Comparison of ENCODE assay signal across 8 cellular contexts in the genomic region with DNA sequence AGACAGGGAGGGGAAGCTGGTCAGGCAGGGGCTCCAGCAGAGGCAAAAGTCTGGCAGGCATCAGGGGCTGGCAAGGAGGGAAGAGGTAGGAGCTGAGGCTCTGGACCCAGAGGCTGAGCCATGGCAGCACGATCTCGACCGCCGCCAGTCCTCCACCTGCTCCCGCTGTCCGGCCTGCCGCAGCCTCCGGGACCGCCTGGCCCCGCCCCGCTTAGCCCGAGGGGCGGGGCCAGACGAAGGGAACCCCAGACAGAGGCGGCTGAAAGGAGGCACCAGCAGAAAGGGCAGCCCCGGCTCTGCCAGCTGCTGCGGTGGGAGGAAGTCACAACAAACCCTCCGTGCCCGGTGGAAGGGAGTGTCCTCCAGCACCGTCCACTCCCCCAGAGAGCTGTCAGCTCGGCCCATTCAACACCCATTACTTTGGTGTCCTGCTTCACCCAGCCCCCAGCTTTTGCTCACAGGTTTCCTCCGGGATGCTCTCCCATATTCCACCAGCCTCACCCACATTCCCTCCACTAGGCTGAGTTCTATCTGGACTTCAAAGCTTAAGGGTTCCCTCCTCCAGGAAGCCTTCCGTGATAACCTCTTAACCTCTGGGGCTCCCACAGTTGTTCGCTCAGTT. TPM values are rescaled to one million over a fixed set of nuclear protein-coding genes. Genes with fewer than 3 reads are reported as not detected.
A peak's percentile ranks its signal among the peaks of the same experiment; 100 is the strongest.
DNase-seq lines count a peak whose midpoint lies in the region; ATAC-seq and TF ChIP-seq lines count a peak whose summit lies in the region.

A gene with protein sequence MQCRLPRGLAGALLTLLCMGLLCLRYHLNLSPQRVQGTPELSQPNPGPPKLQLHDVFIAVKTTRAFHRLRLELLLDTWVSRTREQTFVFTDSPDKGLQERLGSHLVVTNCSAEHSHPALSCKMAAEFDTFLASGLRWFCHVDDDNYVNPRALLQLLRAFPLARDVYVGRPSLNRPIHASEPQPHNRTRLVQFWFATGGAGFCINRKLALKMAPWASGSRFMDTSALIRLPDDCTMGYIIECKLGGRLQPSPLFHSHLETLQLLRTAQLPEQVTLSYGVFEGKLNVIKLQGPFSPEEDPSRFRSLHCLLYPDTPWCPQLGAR (minus strand): TSS at position 161 of the 622 bp plus-strand sequence. CDS start 207 bp downstream, outside the sequence.

- peaks cover 72% of the 10 kb centered on the region for H3K4me1 Mint-ChIP-seq in nephron progenitor cell

- H3K79me2 ChIP-seq in PC-3 (ENCODE audit: low read length), result no peaks in the 10 kb centered on the region

- TF ChIP-seq CTCF in PC-3 (conservative IDR thresholded peaks at IDR 0.05; ENCODE audit: low read depth, low read length) (no peak), nephron progenitor cell (IDR thresholded peaks at IDR 0.05) (no peak)

- CTCF ChIA-PET in PC-3 (lab: Charles Lee), result interaction anchor here (0.6 to 0.8 kb wide), 2 partner anchors 14 to 26 kb away, joined by 3 to 8 read pairs; no protein-coding TSS in a partner anchor

- H3K9me2 ChIP-seq in PC-3 (replicated peaks; ENCODE audit: low read length), result no peaks in the 10 kb centered on the region

- H3K9me3 ChIP-seq in PC-3 (ENCODE audit: low read length), result no peaks in the 10 kb centered on the region
- no peaks in the 10 kb centered on the region for H3K9me3 ChIP-seq in subcutaneous abdominal adipose tissue (ENCODE audit: control insufficient read depth in 5 of 5, low read length in 5 of 5)

- peaks cover 6% of the 10 kb centered on the region for H3K36me3 Mint-ChIP-seq in nephron progenitor cell (ENCODE audit: low read depth)

- H3K27ac Mint-ChIP-seq in nephron progenitor cell, result peak within 1 kb of the TSS; percentile 64

- intact Hi-C loops in PC-3 (cut with micrococcal nuclease), result no loop called here

- ATAC-seq in HG03108 (IDR thresholded peaks at IDR 0.05; ENCODE audit: unreplicated experiment) (peak; percentile 52), PC-3 (peak; percentile 88)

- peaks cover 3% of the 10 kb centered on the region; the same call in 1 of the 2 replicates for H3K4me1 ChIP-seq in PC-3 (ENCODE audit: insufficient read depth, low read length)
- H3K4me1 ChIP-seq in subcutaneous abdominal adipose tissue (ENCODE audit: control insufficient read depth in 5 of 5, insufficient read depth in 5 of 5, low read length in 5 of 5), result peaks cover 0 to 52% (median 36%) of the 10 kb centered on the region in 5 donors

- peak within 1 kb of the TSS; percentile 53 for H3K4me2 ChIP-seq in PC-3 (ENCODE audit: low read length)

- H3K27me3 ChIP-seq in PC-3 (ENCODE audit: low read length) (no peaks in the 10 kb centered on the region), subcutaneous abdominal adipose tissue (ENCODE audit: control insufficient read depth in 5 of 5, insufficient read depth in 4 of 5, low read length in 5 of 5) (peaks cover under 1 to 41% (median 23%) of the 10 kb centered on the region in 5 donors)

- no peak within 1 kb of the TSS for H3K9ac ChIP-seq in PC-3 (ENCODE audit: low read length)
- H3K9ac ChIP-seq in subcutaneous abdominal adipose tissue (ENCODE audit: low read length in 5 of 5), result peak within 1 kb of the TSS in 3 of 5 donors; percentile 63 to 78 (median 71)

- H3K4me3 ChIP-seq in PC-3 (ENCODE audit: low read length), result no peak within 1 kb of the TSS; the same call in 1 of the 2 replicates
- peak within 1 kb of the TSS; percentile 40 to 67 (median 63) for H3K4me3 ChIP-seq in subcutaneous abdominal adipose tissue (ENCODE audit: low read depth in 1 of 5, low read length in 5 of 5)

- H3K27ac ChIP-seq in PC-3 (ENCODE audit: low read length), result no peak within 1 kb of the TSS
- H3K27ac ChIP-seq in subcutaneous abdominal adipose tissue (ENCODE audit: low read depth, low read length), result peak within 1 kb of the TSS; percentile 70

- no peak within 1 kb of the TSS for H2AFZ ChIP-seq in PC-3 (ENCODE audit: low read length)

- peak within 1 kb of the TSS; percentile 67 for H3K4me3 Mint-ChIP-seq in nephron progenitor cell

- H3K27me3 Mint-ChIP-seq in nephron progenitor cell (ENCODE audit: low read depth, poor library complexity), result peaks cover 12% of the 10 kb centered on the region

- no peaks in the 10 kb centered on the region for H3F3A ChIP-seq in PC-3 (ENCODE audit: low read length, unreplicated experiment)

- H3K36me3 ChIP-seq in PC-3 (ENCODE audit: low read depth, low read length), result no peaks in the 10 kb centered on the region
- H3K36me3 ChIP-seq in subcutaneous abdominal adipose tissue (ENCODE audit: control insufficient read depth in 5 of 5, insufficient read depth in 5 of 5, low read length in 5 of 5), result peaks cover 0 to 17% (median 5%) of the 10 kb centered on the region in 5 donors

- BruUV-seq in PC-3 (replicated peaks; lab: Mats Ljungman, UMichigan), result no TSS peak

- POLR2A ChIA-PET in PC-3 (lab: Charles Lee; ENCODE audit: unreplicated experiment), result no interaction called here

- peak; percentile 29 for DNase-seq in NCI-H345 (lab: John Stamatoyannopoulos, UW)
- DNase-seq in NCI-H345 treated with DMSO at 0.1 percent for 48 hours (lab: John Stamatoyannopoulos, UW; ENCODE audit: unreplicated experiment), result no peak
- peak; percentile 55 for DNase-seq in PC-3
- DNase-seq in activated T-cell treated with anti-CD3 and anti-CD28 coated beads, Interleukin-2, amount 50 U/mL, for 48 hours, result peak; percentile 82 to 87
- peak; percentile 4 for DNase-seq in fibroblast of peridontal ligament (ENCODE audit: extremely low read depth)
- DNase-seq in nephron progenitor cell, result peak; percentile 74

- H4K20me1 ChIP-seq in PC-3 (ENCODE audit: low read length), result no peaks in the 10 kb centered on the region

- no peaks in the 10 kb centered on the region for H3K9me3 Mint-ChIP-seq in nephron progenitor cell

RNA-seq across cellular contexts. Expression of the gene that starts here (rescaled TPM):
- total RNA-seq in PC-3 (2014; rRNA removed), result 1.7 and 2.4 TPM in 2 replicates
